8 cellular contexts compared by ENCODE assay signal in the genomic region with DNA sequence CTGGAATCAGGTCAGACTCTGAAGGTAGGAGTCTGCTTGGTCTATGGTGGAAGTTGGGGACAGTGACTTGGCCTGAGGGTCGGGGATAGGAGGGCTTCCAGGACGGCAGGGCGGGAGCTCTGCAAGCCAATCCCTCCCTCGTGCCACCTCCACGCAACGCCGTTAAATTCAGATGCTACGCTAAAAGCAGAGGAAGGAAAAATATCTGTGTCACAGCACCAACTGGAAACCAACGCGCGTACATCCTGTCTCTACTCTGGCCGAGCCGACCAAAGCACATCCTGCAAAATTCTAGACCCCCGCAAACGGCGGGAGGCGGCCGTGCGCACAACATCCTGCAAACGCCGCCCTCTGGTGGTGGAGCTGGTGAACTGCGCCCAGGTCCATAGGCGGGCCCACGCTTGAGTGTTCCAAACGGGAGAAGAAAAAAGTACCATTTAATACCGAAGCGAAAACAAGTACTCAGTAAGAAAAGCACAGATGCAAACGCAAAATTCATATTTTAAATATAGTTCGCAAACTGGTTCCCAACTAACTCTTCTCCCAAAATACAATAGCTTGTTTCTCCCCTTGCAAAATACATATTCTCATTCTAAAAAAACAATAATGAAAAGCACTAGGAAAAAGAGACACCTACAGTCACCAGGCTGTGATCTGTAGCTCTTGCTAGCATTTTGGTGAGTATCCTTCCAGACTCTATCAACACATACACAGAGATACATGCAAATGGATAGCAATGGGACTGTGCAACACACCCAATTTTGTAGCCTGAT. TPM values are rescaled to one million over a fixed set of nuclear protein-coding genes. Genes with fewer than 3 reads are reported as not detected.
DNase-seq lines count a peak whose midpoint lies in the region; ATAC-seq and TF ChIP-seq lines count a peak whose summit lies in the region.

No MANE protein-coding gene starts in this region.

- TF ChIP-seq CTCF in gastroesophageal sphincter (IDR thresholded peaks at IDR 0.05) (peak; percentile 94 to 100 (median 98)), omental fat pad (IDR thresholded peaks at IDR 0.05) (peak in 2 of 3 donors; percentile 86 to 97), suprapubic skin (IDR thresholded peaks at IDR 0.05) (peak; percentile 97 to 98)

- H3K36me3 ChIP-seq in HUES6 (ENCODE audit: control insufficient read depth, insufficient read depth, low read length) (no peaks in the 10 kb centered on the region), gastroesophageal sphincter (no peaks in the 10 kb centered on the region), suprapubic skin (no peaks in the 10 kb centered on the region)

- 0 to 3% methylated on average over 6 to 17 of the region's 29 CpGs for WGBS in gastroesophageal sphincter (ENCODE audit: low coverage in 1 of 2), 2 donors
- WGBS in suprapubic skin = under 1% methylated on average over 27 of the region's 29 CpGs

- TF ChIP-seq EP300 in gastroesophageal sphincter (IDR thresholded peaks at IDR 0.05) (no peak), suprapubic skin (IDR thresholded peaks at IDR 0.05) (no peak)

- H3K27ac ChIP-seq in HUES6 (ENCODE audit: low read depth, low read length) = no peak overlapping the region
- H3K27ac ChIP-seq in gastroesophageal sphincter = peak overlapping the region in 1 of 4 donors; percentile 20
- H3K27ac ChIP-seq in suprapubic skin = no peak overlapping the region

- H3K4me1 ChIP-seq in HUES6 (ENCODE audit: control insufficient read depth, insufficient read depth, low read length) (peaks cover 3% of the 10 kb centered on the region; the same call in 1 of the 2 replicates), gastroesophageal sphincter (peaks cover 0 to 12% (median 0%) of the 10 kb centered on the region in 3 donors), suprapubic skin (peaks cover 9% of the 10 kb centered on the region)

- ATAC-seq in GM21367 (IDR thresholded peaks at IDR 0.05; ENCODE audit: unreplicated experiment) (peak; percentile 88), gastroesophageal sphincter (peak; percentile 78), omental fat pad (ENCODE audit: low FRiP score) (peak; percentile 89)

- TF ChIP-seq POLR2A in gastroesophageal sphincter (IDR thresholded peaks at IDR 0.05) (no peak), suprapubic skin (IDR thresholded peaks at IDR 0.05) (no peak)

- DNase-seq in COR-L47 (lab: John Stamatoyannopoulos, UW) (peak; percentile 21), SHP77 treated with DMSO at 0.1 percent for 48 hours (lab: John Stamatoyannopoulos, UW) (peak; percentile 2), activated gamma-delta T cell (lab: John Stamatoyannopoulos, UW) (peak; percentile 35), omental fat pad (ENCODE audit: low spot score) (peak; percentile 85), suprapubic skin (ENCODE audit: low spot score in 2 of 2) (peak; percentile 89)

- H3K9me3 ChIP-seq in HUES6 (ENCODE audit: control insufficient read depth, insufficient read depth, low read depth, low read length) (no peaks in the 10 kb centered on the region), gastroesophageal sphincter (no peaks in the 10 kb centered on the region), suprapubic skin (no peaks in the 10 kb centered on the region)

- H3K27me3 ChIP-seq in HUES6 (ENCODE audit: control insufficient read depth, insufficient read depth, low read length) (peaks cover 9% of the 10 kb centered on the region), gastroesophageal sphincter (peaks cover 13% of the 10 kb centered on the region), suprapubic skin (no peaks in the 10 kb centered on the region)

- peak overlapping the region; percentile 49 for H3K4me3 ChIP-seq in HUES6 (ENCODE audit: low read depth, low read length)
- H3K4me3 ChIP-seq in gastroesophageal sphincter = peak overlapping the region in 1 of 2 donors; percentile 32
- peak overlapping the region; percentile 22 for H3K4me3 ChIP-seq in suprapubic skin

- peak overlapping the region; percentile 34 for H3K9ac ChIP-seq in HUES6 (ENCODE audit: low read length)

RNA-seq across cellular contexts. Expression of gene HSPA12A, which starts 45.7 kb away (rescaled TPM):
- 10 to 100 TPM; 12.3 to 26.3 (median 20.6) TPM for total RNA-seq in gastroesophageal sphincter
- total RNA-seq in omental fat pad = 10 to 100 TPM; 20.2 to 55.1 (median 32.5) TPM
- total RNA-seq in suprapubic skin = 10 to 100 TPM in 3 of 4 donors, 1 to 10 TPM in 1; 9.6 to 26.6 (median 18.2) TPM

Comparison
In these comparisons a context has a peak if more than half of its experiments do, and no peak if none do; other contexts are left out.
1. DNase-seq: peak in every context shown above with its lines; median percentile 89 in suprapubic skin; 85 in omental fat pad; 35 in activated gamma-delta T cell; 21 in COR-L47; 2 in SHP77 treated with DMSO at 0.1 percent for 48 hours.